ENCODE assay signal across 19 cellular contexts in genomic region chr6:81215092-81215432, GRCh38.
A peak's percentile ranks its signal among the peaks of the same experiment; 100 is the strongest.
DNase-seq lines count a peak whose midpoint lies in the region; ATAC-seq, FAIRE-seq and TF ChIP-seq lines count a peak whose summit lies in the region.
"Had no signal": no experiment of that assay in that cellular context is flagged by ENCODE, and none has a peak within 500 bp of the region (broad histone marks: within the 10 kb centered on the region; RNA-seq: fewer than 3 reads in every experiment).

No MANE protein-coding gene starts in this region.

- H3K9me3 ChIP-seq in HepG2 (ENCODE audit: low read length): no peaks in the 10 kb centered on the region
- H3K9me3 ChIP-seq in tibial nerve: peaks cover 0 to 11% (median 0%) of the 10 kb centered on the region in 4 donors
- H3K9me3 ChIP-seq: HAP-1 had no signal

- no peak overlapping the region for H3K27ac ChIP-seq in HepG2 (ENCODE audit: extremely low read length, insufficient read depth, low read length)
- no peak overlapping the region for H3K27ac ChIP-seq in tibial nerve
- H3K27ac ChIP-seq: HL-60 had no signal

- H3K9ac ChIP-seq in HepG2 (ENCODE audit: insufficient read depth, low read depth, low read length): no peak overlapping the region

- H3K27me3 ChIP-seq in HepG2 (ENCODE audit: control insufficient read depth in 1 of 2, insufficient read depth in 2 of 2, low read length in 2 of 2): no peaks in the 10 kb centered on the region
- H3K27me3 ChIP-seq in tibial nerve: no peaks in the 10 kb centered on the region

- H3K4me3 ChIP-seq in GM12865 (ENCODE audit: low read depth, low read length): no peak overlapping the region
- H3K4me3 ChIP-seq in HepG2 (replicated peaks in 1 of 3; ENCODE audit: insufficient read depth in 1 of 3, low read depth in 2 of 3, low read length in 3 of 3): peak overlapping the region in 1 of 3 experiments; percentile 56; a peak in 1 of 6 replicates
- H3K4me3 ChIP-seq in tibial nerve: no peak overlapping the region
- H3K4me3 ChIP-seq: HAP-1 had no signal

- BruUV-seq in HepG2 (replicated peaks; lab: Mats Ljungman, UMichigan): no TSS peak

- CTCF ChIA-PET in HepG2 (lab: Yijun Ruan, JAX; ENCODE audit: low intra/inter-chr PET ratio, low total read pairs): no interaction called here

- in situ Hi-C loops in HepG2 (cut with HindIII; ENCODE audit: extremely low pct_ligation_motif_present, low pct_unique_long_range_greater_than_20kb): no loop called here

- H3K36me3 ChIP-seq in HepG2 (replicated peaks in 1 of 2; ENCODE audit: control insufficient read depth in 1 of 2, insufficient read depth in 2 of 2, low read length in 2 of 2) (no peaks in the 10 kb centered on the region), tibial nerve (no peaks in the 10 kb centered on the region)
- H3K36me3 ChIP-seq: HAP-1 had no signal

- TF ChIP-seq EP300 in HepG2 (IDR thresholded peaks at IDR 0.05; ENCODE audit: low read depth in 2 of 2, low read length in 2 of 2) (no peak), HepG2 (CRISPR knock-in tag; IDR thresholded peaks at IDR 0.05; ENCODE audit: borderline replicate concordance) (no peak), tibial nerve (IDR thresholded peaks at IDR 0.05) (no peak)

- intact Hi-C loops in HepG2 (cut with micrococcal nuclease; ENCODE audit: unreplicated experiment): no loop called here
- intact Hi-C loops in sciatic nerve (cut with DNase I): no loop called here

- peak overlapping the region; percentile 48; the same call in 1 of the 2 replicates for H3K4me2 ChIP-seq in HepG2 (ENCODE audit: low read depth, low read length)

- H3K4me1 ChIP-seq in HepG2 (ENCODE audit: insufficient read depth, low read length) (no peaks in the 10 kb centered on the region), tibial nerve (no peaks in the 10 kb centered on the region)
- H3K4me1 ChIP-seq: HAP-1 had no signal

- TF ChIP-seq RAD21 in HepG2 (CRISPR knock-in tag; IDR thresholded peaks at IDR 0.05): no peak

- no peak for TF ChIP-seq POLR2A in HepG2 (IDR thresholded peaks at IDR 0.05; ENCODE audit: insufficient read depth in 1 of 2, low read depth in 2 of 2, low read length in 2 of 2)
- TF ChIP-seq POLR2A in tibial nerve (IDR thresholded peaks at IDR 0.05): no peak

- 0% methylated on average over 3 of the region's 7 CpGs for WGBS in HepG2 (ENCODE audit: low lambda C conversion rate)
- 83 to 100% methylated on average over 2 to 7 of the region's 7 CpGs for WGBS in tibial nerve, 2 donors

- DNase-seq in D341Med (ENCODE audit: low spot score) (peak; percentile 5), GM12865 (ENCODE audit: low read depth) (peak; percentile 1), NCI-H510A (lab: John Stamatoyannopoulos, UW) (peak; percentile 15), HepG2 (ENCODE audit: low spot score) (peak; percentile 1), tibial nerve (ENCODE audit: low spot score in 2 of 2) (no peak), hepatic stellate cell (ENCODE audit: low spot score) (no peak), sciatic nerve (ENCODE audit: low spot score) (no peak)
- DNase-seq: 8988T, IMR-90, NCI-H1417 treated with DMSO at 0.1 percent for 48 hours, NCI-H2081 treated with DMSO at 0.1 percent for 48 hours, NCI-H446 treated with DMSO at 0.1 percent for 48 hours, NCI-H748 treated with DMSO at 0.1 percent for 48 hours, SIG-M5, T-cell had no signal

- POLR2A ChIA-PET in HepG2 (lab: Yijun Ruan, JAX): no interaction called here

- TF ChIP-seq CTCF in GM12865 (IDR thresholded peaks at IDR 0.05; ENCODE audit: insufficient read depth, low read depth, low read length, missing control alignments): no peak
- TF ChIP-seq CTCF in HepG2 (CRISPR knock-in tag; IDR thresholded peaks at IDR 0.05): no peak
- TF ChIP-seq CTCF in tibial nerve (IDR thresholded peaks at IDR 0.05): no peak

- H2AFZ ChIP-seq in HepG2 (ENCODE audit: low read length): no peak overlapping the region

- ATAC-seq in HepG2: peak; percentile 95
- no peak for ATAC-seq in HG03378 (IDR thresholded peaks at IDR 0.05; ENCODE audit: unreplicated experiment)
- ATAC-seq in sciatic nerve: no peak
- ATAC-seq: SK-N-SH treated with all-trans-retinoic acid at 6 μM for 48 hours had no signal

- no peaks in the 10 kb centered on the region for H3K79me2 ChIP-seq in HepG2 (ENCODE audit: insufficient read depth, low read length)

- H4K20me1 ChIP-seq in HepG2 (ENCODE audit: insufficient read depth, low read length): no peaks in the 10 kb centered on the region

- FAIRE-seq in HepG2 (lab: Jason Lieb, UNC): no peak

TF ChIP-seq in HepG2, 621 proteins besides CTCF, POLR2A, EP300 and RAD21:
- TF ChIP-seq NFYC (CRISPR knock-in tag; IDR thresholded peaks at IDR 0.05) (peak; percentile 47), RBAK (CRISPR knock-in tag; IDR thresholded peaks at IDR 0.05) (no peak), GABPB1 (CRISPR knock-in tag; IDR thresholded peaks at IDR 0.05) (peak; percentile 42), ZNF687 (CRISPR knock-in tag; IDR thresholded peaks at IDR 0.05) (0 out of 2 replicates have a peak, but pooled peaks have one; percentile 7), ZMYM4 (CRISPR knock-in tag; IDR thresholded peaks at IDR 0.05) (peak; percentile 52; the same call in 1 of the 2 replicates), ATF7 (IDR thresholded peaks at IDR 0.05) (no peak), ATF7 (CRISPR knock-in tag; IDR thresholded peaks at IDR 0.05) (0 out of 2 replicates have a peak, but pooled peaks have one; percentile 41)
- TF ChIP-seq, protein P1, sequence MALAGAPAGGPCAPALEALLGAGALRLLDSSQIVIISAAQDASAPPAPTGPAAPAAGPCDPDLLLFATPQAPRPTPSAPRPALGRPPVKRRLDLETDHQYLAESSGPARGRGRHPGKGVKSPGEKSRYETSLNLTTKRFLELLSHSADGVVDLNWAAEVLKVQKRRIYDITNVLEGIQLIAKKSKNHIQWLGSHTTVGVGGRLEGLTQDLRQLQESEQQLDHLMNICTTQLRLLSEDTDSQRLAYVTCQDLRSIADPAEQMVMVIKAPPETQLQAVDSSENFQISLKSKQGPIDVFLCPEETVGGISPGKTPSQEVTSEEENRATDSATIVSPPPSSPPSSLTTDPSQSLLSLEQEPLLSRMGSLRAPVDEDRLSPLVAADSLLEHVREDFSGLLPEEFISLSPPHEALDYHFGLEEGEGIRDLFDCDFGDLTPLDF (CRISPR knock-in tag; IDR thresholded peaks at IDR 0.05): no peak

Comparison
In these comparisons a context has a peak if more than half of its experiments do, and no peak if none do; other contexts are left out.
1. DNase-seq: peak in D341Med (single experiment), GM12865 (single experiment), NCI-H510A (single experiment) and HepG2 (single experiment); none in tibial nerve (0 of 2), hepatic stellate cell (single experiment) and sciatic nerve (single experiment).